Comparison of ENCODE assay signal across 6 cellular contexts in the genomic region with DNA sequence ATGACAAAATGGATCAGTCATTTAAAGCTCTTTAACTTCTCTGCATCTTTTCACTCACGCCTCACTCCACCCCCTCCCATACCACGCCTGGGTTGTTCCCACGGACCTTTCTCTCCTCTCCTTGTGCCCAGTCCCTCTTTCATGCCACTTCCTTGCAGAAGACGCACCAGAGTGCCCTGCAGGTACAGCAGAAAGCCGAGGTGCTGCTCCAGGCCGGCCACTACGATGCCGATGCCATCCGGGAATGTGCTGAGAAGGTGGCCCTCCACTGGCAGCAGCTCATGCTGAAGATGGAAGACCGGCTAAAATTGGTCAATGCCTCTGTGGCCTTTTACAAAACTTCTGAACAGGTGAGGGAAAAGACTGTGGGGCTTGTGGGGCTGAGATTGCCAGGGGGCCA.
"Had no signal": no experiment of that assay in that cellular context is flagged by ENCODE, and none has a peak within 500 bp of the region (broad histone marks: within the 10 kb centered on the region; RNA-seq: fewer than 3 reads in every experiment).

No MANE protein-coding gene starts in this region.

- DNase-seq: KBM-7, KG1 had no signal

- H3K4me3 Mint-ChIP-seq: IgD-negative memory B cell had no signal

- H3K27ac ChIP-seq: HL-60 had no signal

- ATAC-seq: HepG2, K562 had no signal

- H3K27me3 Mint-ChIP-seq: IgD-negative memory B cell had no signal

- H3K4me3 ChIP-seq: K562 had no signal
